ENCODE assay signal across 13 cellular contexts in genomic region chr22:17672417-17672991, GRCh38. TPM values are rescaled to one million over a fixed set of nuclear protein-coding genes. Genes with fewer than 3 reads are reported as not detected.
DNase-seq lines count a peak whose midpoint lies in the region; ATAC-seq and TF ChIP-seq lines count a peak whose summit lies in the region.
"Had no signal": no experiment of that assay in that cellular context is flagged by ENCODE, and none has a peak within 500 bp of the region (broad histone marks: within the 10 kb centered on the region; RNA-seq: fewer than 3 reads in every experiment).

No MANE protein-coding gene starts in this region.

- no peaks in the 10 kb centered on the region for H3K9me3 Mint-ChIP-seq in CD4-positive, CD25-positive, alpha-beta regulatory T cell
- no peaks in the 10 kb centered on the region for H3K9me3 Mint-ChIP-seq in chondrocyte (ENCODE audit: low read depth)

- H3K27ac ChIP-seq in CD4-positive, CD25-positive, alpha-beta regulatory T cell (ENCODE audit: insufficient read depth, low read length, poor library complexity, severe bottlenecking), result no peak overlapping the region
- no peak overlapping the region for H3K27ac ChIP-seq in ovary
- no peak overlapping the region for H3K27ac ChIP-seq in suprapubic skin
- H3K27ac ChIP-seq: SK-N-MC, stomach had no signal

- peaks cover 19% of the 10 kb centered on the region for H3K36me3 Mint-ChIP-seq in CD4-positive, CD25-positive, alpha-beta regulatory T cell
- peaks cover 8% of the 10 kb centered on the region for H3K36me3 Mint-ChIP-seq in chondrocyte (ENCODE audit: low read depth)

- H3K4me3 Mint-ChIP-seq in CD4-positive, CD25-positive, alpha-beta regulatory T cell, result no peak overlapping the region
- no peak overlapping the region for H3K4me3 Mint-ChIP-seq in chondrocyte (ENCODE audit: unreplicated experiment)

- TF ChIP-seq POLR2A in ovary (IDR thresholded peaks at IDR 0.05) (no peak), suprapubic skin (IDR thresholded peaks at IDR 0.05) (no peak)

- no peaks in the 10 kb centered on the region for H3K27me3 ChIP-seq in CD4-positive, CD25-positive, alpha-beta regulatory T cell (ENCODE audit: control insufficient read depth, insufficient read depth, low read length)
- H3K27me3 ChIP-seq in ovary (no peaks in the 10 kb centered on the region), suprapubic skin (no peaks in the 10 kb centered on the region)
- H3K27me3 ChIP-seq: stomach had no signal

- no peaks in the 10 kb centered on the region for H3K27me3 Mint-ChIP-seq in CD4-positive, CD25-positive, alpha-beta regulatory T cell
- H3K27me3 Mint-ChIP-seq in chondrocyte (ENCODE audit: low read depth), result no peaks in the 10 kb centered on the region

- no peaks in the 10 kb centered on the region for H3K4me1 ChIP-seq in CD4-positive, CD25-positive, alpha-beta regulatory T cell (ENCODE audit: control insufficient read depth, insufficient read depth, low read length, poor library complexity, severe bottlenecking)
- H3K4me1 ChIP-seq in ovary (ENCODE audit: insufficient read depth) (peaks cover 1% of the 10 kb centered on the region), suprapubic skin (peaks cover 5% of the 10 kb centered on the region)

- no peak for TF ChIP-seq CTCF in chondrocyte (IDR thresholded peaks at IDR 0.05)
- no peak for TF ChIP-seq CTCF in ovary (IDR thresholded peaks at IDR 0.05)
- no peak for TF ChIP-seq CTCF in suprapubic skin (IDR thresholded peaks at IDR 0.05)

- DNase-seq in CD4-positive, CD25-positive, alpha-beta regulatory T cell, result no peak
- DNase-seq in LHCN-M2 (ENCODE audit: low read depth) (peak; percentile 9), chondrocyte (ENCODE audit: low spot score) (no peak), non-pigmented ciliary epithelial cell (ENCODE audit: low read depth) (peak; percentile 67), ovary (no peak), putamen (ENCODE audit: low spot score) (no peak), suprapubic skin (ENCODE audit: low spot score in 2 of 2) (no peak)
- DNase-seq: DMS79; effector CD8-positive, alpha-beta T cell; stomach had no signal

- H3K27ac Mint-ChIP-seq in CD4-positive, CD25-positive, alpha-beta regulatory T cell, result peak overlapping the region in 2 of 3 donors; percentile 1 to 74
- peak overlapping the region; percentile 52 for H3K27ac Mint-ChIP-seq in chondrocyte (ENCODE audit: unreplicated experiment)

- 85 to 89% (median 89%) methylated on average over 2 of the region's 2 CpGs for WGBS in ovary, 3 donors
- 96% methylated on average over 2 of the region's 2 CpGs for WGBS in suprapubic skin

- no peak overlapping the region for H3K4me3 ChIP-seq in CD4-positive, CD25-positive, alpha-beta regulatory T cell (ENCODE audit: low read depth, low read length)
- H3K4me3 ChIP-seq in ovary (no peak overlapping the region), suprapubic skin (no peak overlapping the region)
- H3K4me3 ChIP-seq: HAP-1, SK-N-MC, stomach had no signal

- intact Hi-C loops in ovary (cut with DNase I), result no loop called here

- no peaks in the 10 kb centered on the region for H3K9me3 ChIP-seq in CD4-positive, CD25-positive, alpha-beta regulatory T cell (ENCODE audit: control insufficient read depth in 2 of 2, low read length in 2 of 2)
- no peaks in the 10 kb centered on the region for H3K9me3 ChIP-seq in ovary
- H3K9me3 ChIP-seq in suprapubic skin, result no peaks in the 10 kb centered on the region
- H3K9me3 ChIP-seq: HAP-1, stomach had no signal

- TF ChIP-seq EP300 in ovary (IDR thresholded peaks at IDR 0.05) (no peak), suprapubic skin (IDR thresholded peaks at IDR 0.05) (no peak)

- H3K36me3 ChIP-seq in CD4-positive, CD25-positive, alpha-beta regulatory T cell (ENCODE audit: control insufficient read depth, insufficient read depth, low read length), result no peaks in the 10 kb centered on the region
- no peaks in the 10 kb centered on the region for H3K36me3 ChIP-seq in ovary
- peaks cover 6% of the 10 kb centered on the region for H3K36me3 ChIP-seq in suprapubic skin
- H3K36me3 ChIP-seq: HAP-1 had no signal

- ATAC-seq in CD4-positive, CD25-positive, alpha-beta regulatory T cell (ENCODE audit: low read depth in 2 of 2), result no peak
- ATAC-seq in HG03196 (IDR thresholded peaks at IDR 0.05; ENCODE audit: unreplicated experiment), result no peak

- H3K4me1 Mint-ChIP-seq in CD4-positive, CD25-positive, alpha-beta regulatory T cell, result peaks cover 7 to 42% (median 17%) of the 10 kb centered on the region in 4 donors
- peaks cover 21% of the 10 kb centered on the region for H3K4me1 Mint-ChIP-seq in chondrocyte (ENCODE audit: low read depth)

RNA-seq across cellular contexts. Expression of gene BCL2L13, which starts 33.9 kb away (rescaled TPM):
- total RNA-seq in CD4-positive, CD25-positive, alpha-beta regulatory T cell, result 24.5 TPM
- polyA plus RNA-seq in CD4-positive, CD25-positive, alpha-beta regulatory T cell, result 10 to 100 TPM; 37.0 to 43.8 (median 39.8) TPM
- total RNA-seq in LHCN-M2 (2014; rRNA removed), result 81.5 and 89.2 TPM in 2 replicates
- polyA plus RNA-seq in LHCN-M2 (2012), result 37.7 TPM
- total RNA-seq in chondrocyte, result 38.7 to 46.2 TPM (median 39.6 TPM) in 3 replicates
- total RNA-seq in ovary, result 10 to 100 TPM; 22.9 to 39.5 (median 33.8) TPM
- polyA plus RNA-seq in ovary, result 10 to 100 TPM; 19.9 to 38.3 TPM
- 10 to 100 TPM; 56.6 to 71.3 (median 68.9) TPM for total RNA-seq in suprapubic skin

RNA-seq across cellular contexts. Expression of gene ATP6V1E1, which starts 44.0 kb away (rescaled TPM):
- 68.6 TPM for total RNA-seq in CD4-positive, CD25-positive, alpha-beta regulatory T cell
- polyA plus RNA-seq in CD4-positive, CD25-positive, alpha-beta regulatory T cell, result 100 to 1,000 TPM; 114 to 138 (median 127) TPM
- total RNA-seq in LHCN-M2 (2014; rRNA removed) (170 and 187 TPM in 2 replicates), chondrocyte (118 to 125 TPM (median 120 TPM) in 3 replicates), ovary (10 to 100 TPM; 69.0 to 95.4 (median 80.8) TPM), suprapubic skin (100 to 1,000 TPM; 106 to 128 (median 115) TPM)
- 178 TPM for polyA plus RNA-seq in LHCN-M2 (2012)
- polyA plus RNA-seq in ovary, result 100 to 1,000 TPM; 102 to 201 TPM

Comparison
In these comparisons a context has a peak if more than half of its experiments do, and no peak if none do; other contexts are left out.
1. DNase-seq: peak in LHCN-M2 (single experiment) and non-pigmented ciliary epithelial cell (single experiment); none in CD4-positive, CD25-positive, alpha-beta regulatory T cell (0 of 3), chondrocyte (single experiment), ovary (0 of 5), putamen (single experiment) and suprapubic skin (0 of 2).